Comparison of ENCODE assay signal across 10 cellular contexts in genomic region chr2:203330434-203330833, GRCh38. TPM values are rescaled to one million over a fixed set of nuclear protein-coding genes. Genes with fewer than 3 reads are reported as not detected.
DNase-seq lines count a peak whose midpoint lies in the region; ATAC-seq and TF ChIP-seq lines count a peak whose summit lies in the region.
"Had no signal": no experiment of that assay in that cellular context is flagged by ENCODE, and none has a peak within 500 bp of the region (broad histone marks: within the 10 kb centered on the region; RNA-seq: fewer than 3 reads in every experiment).

No MANE protein-coding gene starts in this region.

- DNase-seq in activated T-cell treated with anti-CD3 and anti-CD28 coated beads, Interleukin-2, amount 50 U/mL, for 24 hours: no peak
- DNase-seq in activated T-cell treated with anti-CD3 and anti-CD28 coated beads, Interleukin-2, amount 50 U/mL, for 4 hours: no peak
- DNase-seq in NCI-H82 (lab: John Stamatoyannopoulos, UW): peak; percentile 31
- no peak for DNase-seq in retinal pigment epithelial cell (ENCODE audit: low read depth)
- no peak for DNase-seq in activated CD8-positive, alpha-beta memory T cell treated with anti-CD3 and anti-CD28 coated beads, Interleukin-2, amount 50 U/mL, for 4 hours
- DNase-seq: activated effector memory CD4-positive, alpha-beta T cell treated with anti-CD3 and anti-CD28 coated beads, Interleukin-2, amount 50 U/mL, for 16 hours had no signal

- no peaks in the 10 kb centered on the region for H3K9me3 ChIP-seq in endocrine pancreas (ENCODE audit: control insufficient read depth, low read length)
- H3K9me3 ChIP-seq: tibial nerve had no signal

- H3K4me1 Mint-ChIP-seq in activated T-cell treated with anti-CD3 and anti-CD28 coated beads, Interleukin-2, amount 50 U/mL, for 24 hours (ENCODE audit: low read depth): peaks cover 41% of the 10 kb centered on the region
- peaks cover 39% of the 10 kb centered on the region for H3K4me1 Mint-ChIP-seq in activated T-cell treated with anti-CD3 and anti-CD28 coated beads, Interleukin-2, amount 50 U/mL, for 4 hours (ENCODE audit: low read depth)

- no peak overlapping the region for H3K27ac Mint-ChIP-seq in activated T-cell treated with anti-CD3 and anti-CD28 coated beads, Interleukin-2, amount 50 U/mL, for 24 hours

- H3K9me3 Mint-ChIP-seq in activated T-cell treated with anti-CD3 and anti-CD28 coated beads, Interleukin-2, amount 50 U/mL, for 24 hours: no peaks in the 10 kb centered on the region
- H3K9me3 Mint-ChIP-seq in activated T-cell treated with anti-CD3 and anti-CD28 coated beads, Interleukin-2, amount 50 U/mL, for 4 hours: no peaks in the 10 kb centered on the region

- H3K4me3 ChIP-seq in endocrine pancreas (ENCODE audit: control insufficient read depth, insufficient read depth, low read length) (peak overlapping the region; percentile 96), retinal pigment epithelial cell (ENCODE audit: low read length) (peak overlapping the region; percentile 93)

- peak overlapping the region; percentile 89 for H3K4me3 Mint-ChIP-seq in activated T-cell treated with anti-CD3 and anti-CD28 coated beads, Interleukin-2, amount 50 U/mL, for 24 hours
- no peak overlapping the region for H3K4me3 Mint-ChIP-seq in activated T-cell treated with anti-CD3 and anti-CD28 coated beads, Interleukin-2, amount 50 U/mL, for 4 hours

- TF ChIP-seq CTCF in retinal pigment epithelial cell (conservative IDR thresholded peaks at IDR 0.05; ENCODE audit: low read depth, low read length): no peak

- H3K36me3 ChIP-seq in endocrine pancreas (ENCODE audit: control insufficient read depth, insufficient read depth, low read length): no peaks in the 10 kb centered on the region

- H3K27me3 Mint-ChIP-seq in activated T-cell treated with anti-CD3 and anti-CD28 coated beads, Interleukin-2, amount 50 U/mL, for 24 hours: no peaks in the 10 kb centered on the region
- H3K27me3 Mint-ChIP-seq in activated T-cell treated with anti-CD3 and anti-CD28 coated beads, Interleukin-2, amount 50 U/mL, for 4 hours (ENCODE audit: low read depth): no peaks in the 10 kb centered on the region

- peaks cover 16% of the 10 kb centered on the region for H3K36me3 Mint-ChIP-seq in activated T-cell treated with anti-CD3 and anti-CD28 coated beads, Interleukin-2, amount 50 U/mL, for 24 hours (ENCODE audit: low read depth)
- H3K36me3 Mint-ChIP-seq in activated T-cell treated with anti-CD3 and anti-CD28 coated beads, Interleukin-2, amount 50 U/mL, for 4 hours (ENCODE audit: insufficient read depth): peaks cover 3% of the 10 kb centered on the region

- no peaks in the 10 kb centered on the region for H3K27me3 ChIP-seq in endocrine pancreas (ENCODE audit: control insufficient read depth, insufficient read depth, low read length)
- H3K27me3 ChIP-seq: tibial nerve had no signal

- H3K9ac ChIP-seq in endocrine pancreas (ENCODE audit: control insufficient read depth, insufficient read depth, low read length): no peak overlapping the region

- ATAC-seq in activated T-cell treated with anti-CD3 and anti-CD28 coated beads, Interleukin-2, amount 50 U/mL, for 4 hours: no peak
- ATAC-seq in HG03571 (IDR thresholded peaks at IDR 0.05; ENCODE audit: unreplicated experiment) (no peak), GM19463 (IDR thresholded peaks at IDR 0.05; ENCODE audit: unreplicated experiment) (no peak)

- peaks cover 5% of the 10 kb centered on the region for H3K4me1 ChIP-seq in endocrine pancreas (ENCODE audit: control insufficient read depth, insufficient read depth, low read length)

RNA-seq across cellular contexts. Expression of gene ABI2, which starts 2.2 kb away (rescaled TPM):
- 10 to 100 TPM; 12.9 to 16.3 (median 13.4) TPM for total RNA-seq in activated T-cell treated with anti-CD3 and anti-CD28 coated beads, Interleukin-2, amount 50 U/mL, for 4 hours
